12 cellular contexts compared by ENCODE assay signal in the genomic region with DNA sequence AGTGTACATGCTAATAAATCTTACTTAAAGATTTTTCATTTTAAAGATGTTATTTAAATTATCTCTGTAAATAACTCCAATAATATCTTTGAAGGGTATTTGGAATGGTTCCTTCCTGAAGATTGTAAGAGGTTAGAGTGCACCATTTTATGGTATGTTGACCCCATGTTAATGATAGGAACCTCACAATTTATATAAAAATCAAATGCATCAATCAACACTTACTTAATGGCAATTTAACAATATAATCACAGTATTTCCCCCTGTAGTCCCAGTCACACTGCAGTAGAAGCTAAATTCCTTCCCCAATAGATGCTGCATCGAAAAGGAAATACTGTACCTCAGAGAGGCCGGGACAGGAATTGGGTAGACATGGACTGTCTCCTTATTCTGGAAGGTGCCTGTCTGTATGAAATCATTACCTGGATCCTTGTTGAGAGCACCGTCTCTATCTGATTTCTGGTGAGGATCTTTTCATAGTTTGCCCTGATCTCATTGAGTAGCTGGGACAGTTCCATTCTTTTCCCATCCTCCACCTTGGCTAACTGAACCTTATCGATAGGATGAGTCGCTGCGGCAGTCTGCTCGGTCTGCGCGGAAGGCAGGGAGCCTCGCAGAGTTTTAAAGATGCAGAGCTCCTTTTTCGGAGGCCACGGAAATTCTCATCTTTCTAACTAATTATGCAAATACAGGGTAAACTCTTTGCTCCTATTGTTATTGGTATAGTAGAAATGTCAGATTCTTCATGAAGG. TPM values are rescaled to one million over a fixed set of nuclear protein-coding genes. Genes with fewer than 3 reads are reported as not detected.
DNase-seq lines count a peak whose midpoint lies in the region; ATAC-seq, FAIRE-seq and TF ChIP-seq lines count a peak whose summit lies in the region.
"Had no signal": no experiment of that assay in that cellular context is flagged by ENCODE, and none has a peak within 500 bp of the region (broad histone marks: within the 10 kb centered on the region; RNA-seq: fewer than 3 reads in every experiment).

A gene (minus strand): TSS at position 596 of the 752 bp plus-strand sequence. CDS start 78 bp downstream, at position 518.

- H3K4ac ChIP-seq in H1 (replicated peaks; ENCODE audit: insufficient read length, low read depth, low read length) = no peak within 1 kb of the TSS

- H3K9me3 ChIP-seq in right cardiac atrium (ENCODE audit: control insufficient read depth, low read length) = no peaks in the 10 kb centered on the region
- no peaks in the 10 kb centered on the region for H3K9me3 ChIP-seq in H1 (ENCODE audit: insufficient read depth in 2 of 2, low read depth in 1 of 2, low read length in 1 of 2)
- no peaks in the 10 kb centered on the region for H3K9me3 ChIP-seq in naive thymus-derived CD4-positive, alpha-beta T cell (ENCODE audit: control insufficient read depth in 2 of 3, low read length in 3 of 3)
- no peaks in the 10 kb centered on the region for H3K9me3 ChIP-seq in T-helper 17 cell (ENCODE audit: control insufficient read depth, low read length, poor library complexity, severe bottlenecking)
- H3K9me3 ChIP-seq: prostate gland, SJCRH30 had no signal

- no peaks in the 10 kb centered on the region for H3K23me2 ChIP-seq in H1 (ENCODE audit: low read depth, low read length)

- H3K27ac ChIP-seq in right cardiac atrium (ENCODE audit: low read length) (no peak within 1 kb of the TSS), H1 (ENCODE audit: low read depth, low read length) (no peak within 1 kb of the TSS)
- no peak within 1 kb of the TSS for H3K27ac ChIP-seq in naive thymus-derived CD4-positive, alpha-beta T cell (ENCODE audit: low read depth, low read length)
- H3K27ac ChIP-seq: prostate gland, SJCRH30 had no signal

- TF ChIP-seq RAD21 in H1 (IDR thresholded peaks at IDR 0.05 in 1 of 2, conservative IDR thresholded peaks at IDR 0.05 in 1 of 2; ENCODE audit: low read depth in 2 of 2, low read length in 2 of 2) = no peak

- H2BK5ac ChIP-seq in H1 (ENCODE audit: low read depth, low read length) = no peak within 1 kb of the TSS

- H2BK20ac ChIP-seq in H1 (ENCODE audit: low read length) = no peak within 1 kb of the TSS

- no peak within 1 kb of the TSS for H4K91ac ChIP-seq in H1 (replicated peaks; ENCODE audit: insufficient read length, low read length)

- H3K4me3 Mint-ChIP-seq in naive thymus-derived CD4-positive, alpha-beta T cell = peak within 1 kb of the TSS in 9 of 10 donors; percentile 27 to 82 (median 58)
- no peak within 1 kb of the TSS for H3K4me3 Mint-ChIP-seq in T-helper 17 cell

- H3K9me3 Mint-ChIP-seq in naive thymus-derived CD4-positive, alpha-beta T cell = peaks cover 0 to 1% (median 0%) of the 10 kb centered on the region in 11 donors
- H3K9me3 Mint-ChIP-seq: CD4-positive, CD25-positive, alpha-beta regulatory T cell had no signal

- H2AFZ ChIP-seq in H1 (ENCODE audit: low read length) = peak within 1 kb of the TSS; percentile 100

- no peak for TF ChIP-seq CTCF in H1 (IDR thresholded peaks at IDR 0.05; ENCODE audit: control extremely low read depth in 1 of 3, insufficient read depth in 1 of 3, low read depth in 1 of 3, low read length in 3 of 3)

- H3K4me2 ChIP-seq in H1 (ENCODE audit: insufficient read depth in 1 of 2, low read depth in 2 of 2, low read length in 2 of 2) = peak within 1 kb of the TSS; percentile 72 to 80

- H2BK12ac ChIP-seq in H1 (ENCODE audit: low read depth, low read length) = no peak within 1 kb of the TSS

- peaks cover 9 to 12% (median 11%) of the 10 kb centered on the region in 7 donors for H3K4me1 Mint-ChIP-seq in naive thymus-derived CD4-positive, alpha-beta T cell
- H3K4me1 Mint-ChIP-seq in T-helper 17 cell = peaks cover 3% of the 10 kb centered on the region

- H3K56ac ChIP-seq in H1 (replicated peaks; ENCODE audit: insufficient read length, low read depth, low read length) = no peak within 1 kb of the TSS

- no peaks in the 10 kb centered on the region for H3K79me1 ChIP-seq in H1 (ENCODE audit: low read depth, low read length)

- H2AK5ac ChIP-seq in H1 (ENCODE audit: low read depth, low read length) = no peak within 1 kb of the TSS

- intact Hi-C loops in right cardiac atrium (cut with DNase I) (no loop called here), Right ventricle myocardium inferior (cut with DNase I) (no loop called here)
- intact Hi-C loops in naive thymus-derived CD4-positive, alpha-beta T cell (cut with micrococcal nuclease) = no loop called here

- no peaks in the 10 kb centered on the region for H3K4me1 ChIP-seq in right cardiac atrium (ENCODE audit: control insufficient read depth, insufficient read depth, low read length)
- peaks cover 0 to 2% (median 0%) of the 10 kb centered on the region in 4 experiments; a peak in 2 of 7 replicates for H3K4me1 ChIP-seq in H1 (replicated peaks in 1 of 4; ENCODE audit: control insufficient read depth in 3 of 4, insufficient read depth in 4 of 4, low read length in 3 of 4)
- H3K4me1 ChIP-seq in naive thymus-derived CD4-positive, alpha-beta T cell (ENCODE audit: control insufficient read depth in 2 of 2, insufficient read depth in 2 of 2, low read length in 2 of 2) = peaks cover 0 to 5% of the 10 kb centered on the region in 2 donors
- H3K4me1 ChIP-seq: prostate gland, SJCRH30 had no signal

- H3K27ac Mint-ChIP-seq in naive thymus-derived CD4-positive, alpha-beta T cell = peak within 1 kb of the TSS in 1 of 9 donors; percentile 17
- H3K27ac Mint-ChIP-seq in T-helper 17 cell = no peak within 1 kb of the TSS

- CTCF ChIA-PET in H1 (lab: Charles Lee; ENCODE audit: partially characterized antibody) = interaction anchor here (1.0 to 2.1 kb wide), 3 partner anchors 41 to 49 kb away, joined by 3 to 6 read pairs (median 3); no protein-coding TSS in a partner anchor
- CTCF ChIA-PET in naive thymus-derived CD4-positive, alpha-beta T cell (lab: Charles Lee) = interaction anchor here (0.6 to 0.7 kb wide), 2 partner anchors 9 to 1777 kb away, joined by 3 read pairs; no protein-coding TSS in a partner anchor

- ATAC-seq in right cardiac atrium = no peak
- ATAC-seq in Right ventricle myocardium inferior = no peak
- ATAC-seq in naive thymus-derived CD4-positive, alpha-beta T cell = no peak
- no peak for ATAC-seq in T-helper 17 cell
- no peak for ATAC-seq in GM18511 (IDR thresholded peaks at IDR 0.05; ENCODE audit: unreplicated experiment)

- H2BK15ac ChIP-seq in H1 (ENCODE audit: low read length) = 0 out of 2 replicates have a peak within 1 kb of the TSS, but pooled peaks have one; percentile 5

- no peak for TF ChIP-seq POLR2A in H1 (IDR thresholded peaks at IDR 0.05; ENCODE audit: control extremely low read depth in 1 of 2, low read depth in 2 of 2, low read length in 2 of 2)

- no peaks in the 10 kb centered on the region for H3K27me3 ChIP-seq in right cardiac atrium (ENCODE audit: control insufficient read depth, insufficient read depth)
- H3K27me3 ChIP-seq in H1 (replicated peaks in 1 of 4; ENCODE audit: control insufficient read depth in 3 of 4, extremely low read depth in 1 of 4, insufficient read depth in 3 of 4, low read length in 3 of 4) = no peaks in the 10 kb centered on the region
- H3K27me3 ChIP-seq in naive thymus-derived CD4-positive, alpha-beta T cell (ENCODE audit: control insufficient read depth in 2 of 2, insufficient read depth in 2 of 2, low read length in 2 of 2) = peaks cover 0 to 3% of the 10 kb centered on the region in 2 donors

- H3K79me2 ChIP-seq in H1 (ENCODE audit: control insufficient read depth in 1 of 2, insufficient read depth in 2 of 2, low read length in 2 of 2) = no peaks in the 10 kb centered on the region

- H4K8ac ChIP-seq in H1 (ENCODE audit: extremely low read depth, insufficient read depth, low read length) = no peak within 1 kb of the TSS

- H4K5ac ChIP-seq in H1 (ENCODE audit: insufficient read length, low read depth, low read length) = no peak within 1 kb of the TSS

- TF ChIP-seq EP300 in H1 (IDR thresholded peaks at IDR 0.05; ENCODE audit: borderline replicate concordance in 1 of 2, low read depth in 2 of 2, low read length in 2 of 2) = no peak

- H3K36me3 ChIP-seq in H1 (ENCODE audit: control insufficient read depth in 2 of 4, insufficient read depth in 4 of 4, low read length in 3 of 4) = no peaks in the 10 kb centered on the region
- no peaks in the 10 kb centered on the region for H3K36me3 ChIP-seq in naive thymus-derived CD4-positive, alpha-beta T cell (ENCODE audit: control insufficient read depth in 2 of 3, insufficient read depth in 3 of 3, low read length in 3 of 3)
- H3K36me3 ChIP-seq: prostate gland, SJCRH30 had no signal

- peak in 1 of 3 donors; percentile 35 for DNase-seq in right cardiac atrium
- DNase-seq in Right ventricle myocardium inferior (ENCODE audit: missing footprints) = no peak
- no peak for DNase-seq in H1 (ENCODE audit: low read depth in 1 of 2, low spot score in 2 of 2)
- DNase-seq in naive thymus-derived CD4-positive, alpha-beta T cell = no peak
- DNase-seq in NCI-H2107 (lab: John Stamatoyannopoulos, UW) = no peak
- DNase-seq in COR-L47 (lab: John Stamatoyannopoulos, UW) = no peak
- no peak for DNase-seq in T-helper 17 cell
- DNase-seq: CD4-positive, CD25-positive, alpha-beta regulatory T cell; NCI-H187; SJCRH30 had no signal

- no peak for FAIRE-seq in H1 (lab: Jason Lieb, UNC)

- peak within 1 kb of the TSS; percentile 66 for H3K4me3 ChIP-seq in right cardiac atrium (ENCODE audit: low read length)
- peak within 1 kb of the TSS in 3 of 4 experiments; percentile 8 to 54 (median 30); a peak in 3 of 8 replicates for H3K4me3 ChIP-seq in H1 (ENCODE audit: extremely low read depth in 1 of 4, insufficient read depth in 2 of 4, low read depth in 3 of 4, low read length in 4 of 4)
- peak within 1 kb of the TSS; percentile 22 for H3K4me3 ChIP-seq in naive thymus-derived CD4-positive, alpha-beta T cell (ENCODE audit: low read length)
- H3K4me3 ChIP-seq: SJCRH30 had no signal

- no peak within 1 kb of the TSS for H3K23ac ChIP-seq in H1 (ENCODE audit: insufficient read length)

- H3K18ac ChIP-seq in H1 (ENCODE audit: extremely low read depth, low read length) = peak within 1 kb of the TSS; percentile 75; the same call in 1 of the 2 replicates

- H3K9ac ChIP-seq in H1 (replicated peaks in 1 of 4; ENCODE audit: extremely low read depth in 1 of 4, low read depth in 3 of 4, low read length in 3 of 4) = no peak within 1 kb of the TSS

- WGBS in right cardiac atrium = 8% methylated on average over 12 of the region's 12 CpGs
- 20% methylated on average over 12 of the region's 12 CpGs; no CpG with 5 or more reads in 1 of the 2 experiments for WGBS in H1 (ENCODE audit: extremely low coverage in 1 of 2, insufficient coverage in 1 of 2, insufficient read length in 1 of 2, insufficient replicate concordance in 2 of 2, low coverage in 1 of 2, low lambda C conversion rate in 2 of 2, missing lambda C conversion rate in 1 of 2), 2 experiments

- H4K20me1 ChIP-seq in H1 (replicated peaks in 1 of 2; ENCODE audit: control insufficient read depth in 1 of 2, insufficient read depth in 2 of 2, low read length in 2 of 2) = no peaks in the 10 kb centered on the region

- H2BK120ac ChIP-seq in H1 (replicated peaks; ENCODE audit: low read depth, low read length) = no peak within 1 kb of the TSS

- peaks cover 12 to 45% (median 25%) of the 10 kb centered on the region in 5 donors for H3K27me3 Mint-ChIP-seq in naive thymus-derived CD4-positive, alpha-beta T cell
- H3K27me3 Mint-ChIP-seq in T-helper 17 cell = peaks cover 30% of the 10 kb centered on the region

- peaks cover 0 to 2% (median 0%) of the 10 kb centered on the region in 5 donors for H3K36me3 Mint-ChIP-seq in naive thymus-derived CD4-positive, alpha-beta T cell
- peaks cover 2% of the 10 kb centered on the region for H3K36me3 Mint-ChIP-seq in T-helper 17 cell (ENCODE audit: low read depth)
- H3K36me3 Mint-ChIP-seq: CD4-positive, CD25-positive, alpha-beta regulatory T cell had no signal

- POLR2A ChIA-PET in H1 (lab: Charles Lee; ENCODE audit: partially characterized antibody) = interaction anchor here (0.8 to 1.4 kb wide), 4 partner anchors 12 to 39 kb away, joined by 3 to 15 read pairs (median 4); a partner anchor contains a TSS
- POLR2A ChIA-PET in naive thymus-derived CD4-positive, alpha-beta T cell (lab: Charles Lee) = interaction anchor here (0.6 to 1.3 kb wide), 4 partner anchors 14 to 393 kb away, joined by 4 to 5 read pairs (median 4); no protein-coding TSS in a partner anchor

- no peak within 1 kb of the TSS for H3K14ac ChIP-seq in H1 (ENCODE audit: insufficient read length)

RNA-seq across cellular contexts. Expression of the gene that starts here (rescaled TPM):
- total RNA-seq in right cardiac atrium (1 to 10 TPM in 1 of 4 donors, under 1 TPM in 3; 0.45 to 1.4 (median 0.58) TPM), Right ventricle myocardium inferior (0.41 TPM), T-helper 17 cell (not detected)
- polyA plus RNA-seq in right cardiac atrium (1.5 TPM), H1 (2011; rRNA removed) (0.08 and 0.09 TPM in 2 replicates)
- total RNA-seq in H1 (2021; fragmentation: NEBNext Ultra II Directional; extraction: Animal tissue kit (Norgen Biotek cat#: 25700)) = 0.61 and 0.75 TPM in 2 replicates
- 0.21 TPM for polyA plus RNA-seq in H1 (2011; cell fraction: cytosol; rRNA removed)
- polyA plus RNA-seq in H1 (2011; cell fraction: nucleus; rRNA removed) = 0.07 TPM
- polyA plus RNA-seq in H1 (2012, experiment 1 of 2) = 0.10 to 0.93 TPM (median 0.25 TPM) in 3 of 4 replicates, not detected in the other
- not detected for polyA plus RNA-seq in H1 (2012, experiment 2 of 2)
- 0.85 TPM for polyA plus RNA-seq in H1 (2013, experiment 1 of 2)
- 0.72 TPM for polyA plus RNA-seq in H1 (2013, experiment 2 of 2)
- polyA minus RNA-seq in H1 (2011; rRNA and poly(A)+ RNA removed) = 0.29 TPM in 1 of 2 replicates, not detected in the other
- not detected for polyA minus RNA-seq in H1 (2011; cell fraction: cytosol; rRNA and poly(A)+ RNA removed)
- not detected for polyA minus RNA-seq in H1 (2011; cell fraction: nucleus; rRNA and poly(A)+ RNA removed)
- total RNA-seq in naive thymus-derived CD4-positive, alpha-beta T cell = not detected
- polyA plus RNA-seq in naive thymus-derived CD4-positive, alpha-beta T cell = not detected
- total RNA-seq: CD4-positive, CD25-positive, alpha-beta regulatory T cell; SJCRH30 had no signal
